23 cellular contexts compared by ENCODE assay signal in genomic region chr2:11179196-11179595, GRCh38. TPM values are rescaled to one million over a fixed set of nuclear protein-coding genes. Genes with fewer than 3 reads are reported as not detected.
DNase-seq lines count a peak whose midpoint lies in the region; ATAC-seq, FAIRE-seq and TF ChIP-seq lines count a peak whose summit lies in the region.
"Had no signal": no experiment of that assay in that cellular context is flagged by ENCODE, and none has a peak within 500 bp of the region (broad histone marks: within the 10 kb centered on the region; RNA-seq: fewer than 3 reads in every experiment).

No MANE protein-coding gene starts in this region.

- H3K27ac ChIP-seq in CD8-positive, alpha-beta T cell (ENCODE audit: low read depth, low read length) = no peak overlapping the region
- no peak overlapping the region for H3K27ac ChIP-seq in K562 (ENCODE audit: extremely low read depth, low read depth, low read length)
- H3K27ac ChIP-seq: BLaER1 had no signal

- H3K27me3 ChIP-seq in CD8-positive, alpha-beta T cell (ENCODE audit: insufficient read depth, low read length) = no peaks in the 10 kb centered on the region
- H3K27me3 ChIP-seq in K562 (ENCODE audit: control insufficient read depth in 2 of 2, insufficient read depth in 2 of 2, low read length in 2 of 2) = no peaks in the 10 kb centered on the region
- H3K27me3 ChIP-seq: BE2C, BLaER1 had no signal

- no peaks in the 10 kb centered on the region for H3K36me3 ChIP-seq in CD8-positive, alpha-beta T cell (ENCODE audit: insufficient read depth, low read length)
- H3K36me3 ChIP-seq in K562 (ENCODE audit: control insufficient read depth, insufficient read depth, low read length) = peaks cover 20% of the 10 kb centered on the region
- H3K36me3 ChIP-seq: BE2C had no signal

- peaks cover 7% of the 10 kb centered on the region for H3K4me1 ChIP-seq in CD8-positive, alpha-beta T cell (ENCODE audit: insufficient read depth, low read length)
- H3K4me1 ChIP-seq in K562 (replicated peaks in 1 of 2; ENCODE audit: control insufficient read depth in 2 of 2, insufficient read depth in 2 of 2, low read length in 2 of 2) = no peaks in the 10 kb centered on the region
- H3K4me1 ChIP-seq: Caco-2 had no signal

- H2AFZ ChIP-seq in K562 (ENCODE audit: low read depth, low read length) = no peak overlapping the region

- POLR2A ChIA-PET in CD8-positive, alpha-beta T cell (lab: Charles Lee) = no interaction called here
- POLR2A ChIA-PET in K562 (lab: Yijun Ruan, JAX) = no interaction called here

- no peak overlapping the region for H3K4me3 ChIP-seq in CD8-positive, alpha-beta T cell (ENCODE audit: low read depth, low read length)
- no peak overlapping the region for H3K4me3 ChIP-seq in K562
- H3K4me3 ChIP-seq: BLaER1, GM12878 had no signal

- no peak overlapping the region for H3K27ac Mint-ChIP-seq in activated CD4-positive, alpha-beta T cell treated with anti-CD3 and anti-CD28 coated beads, Interleukin-2, amount 10 ng/mL, durations not matched to agents 24 days and 14 days
- peak overlapping the region; percentile 20 for H3K27ac Mint-ChIP-seq in CD8-positive, alpha-beta T cell
- H3K27ac Mint-ChIP-seq: CD4-positive, CD25-positive, alpha-beta regulatory T cell had no signal

- H3K4me2 ChIP-seq in K562 (ENCODE audit: insufficient read depth, low read length) = no peak overlapping the region
- H3K4me2 ChIP-seq: BLaER1 had no signal

- H3K4me3 Mint-ChIP-seq in activated CD4-positive, alpha-beta T cell treated with anti-CD3 and anti-CD28 coated beads, Interleukin-2, amount 10 ng/mL, durations not matched to agents 24 days and 14 days = no peak overlapping the region
- H3K4me3 Mint-ChIP-seq in CD8-positive, alpha-beta T cell = no peak overlapping the region
- H3K4me3 Mint-ChIP-seq: CD14-positive monocyte; CD4-positive, alpha-beta memory T cell; CD4-positive, CD25-positive, alpha-beta regulatory T cell had no signal

- no peaks in the 10 kb centered on the region for H3K9me3 Mint-ChIP-seq in activated CD4-positive, alpha-beta T cell treated with anti-CD3 and anti-CD28 coated beads, Interleukin-2, amount 10 ng/mL, durations not matched to agents 24 days and 14 days
- no peaks in the 10 kb centered on the region for H3K9me3 Mint-ChIP-seq in CD8-positive, alpha-beta T cell
- H3K9me3 Mint-ChIP-seq: CD14-positive monocyte; CD4-positive, alpha-beta memory T cell; CD4-positive, CD25-positive, alpha-beta regulatory T cell had no signal

- peaks cover 11% of the 10 kb centered on the region for H3K4me1 Mint-ChIP-seq in activated CD4-positive, alpha-beta T cell treated with anti-CD3 and anti-CD28 coated beads, Interleukin-2, amount 10 ng/mL, durations not matched to agents 24 days and 14 days
- H3K4me1 Mint-ChIP-seq in CD8-positive, alpha-beta T cell (ENCODE audit: low read depth) = peaks cover 11% of the 10 kb centered on the region

- FAIRE-seq in K562 (lab: Jason Lieb, UNC) = no peak
- FAIRE-seq: A204.1, D721Med, GM12878, GM12892, GM18507 had no signal

- no TSS peak for BruUV-seq in K562 (replicated peaks; lab: Mats Ljungman, UMichigan)

- TF ChIP-seq POLR2A in K562 (conservative IDR thresholded peaks at IDR 0.05) = no peak

- no peak overlapping the region for H3K9ac ChIP-seq in K562 (ENCODE audit: insufficient read depth in 1 of 2, low read depth in 2 of 2, low read length in 2 of 2)
- H3K9ac ChIP-seq: BLaER1 had no signal

- peak; percentile 39 for DNase-seq in activated CD4-positive, alpha-beta T cell treated with anti-CD3 and anti-CD28 coated beads, Interleukin-2, amount 10 ng/mL, durations not matched to agents 24 days and 14 days
- DNase-seq in activated CD4-positive, alpha-beta T cell treated with anti-CD3 and anti-CD28 coated beads, Interleukin-2, amount 50 U/mL, for 48 hours = no peak
- no peak for DNase-seq in CD8-positive, alpha-beta T cell
- DNase-seq in K562 (ENCODE audit: extremely low read depth in 1 of 4, low spot score in 3 of 4) (no peak), GM10266 (ENCODE audit: extremely low spot score) (no peak)
- DNase-seq: 8988T; ACHN; BE2C; C1 segment of cervical spinal cord; Caco-2; Calu3; CD4-positive, alpha-beta memory T cell; CD4-positive, CD25-positive, alpha-beta regulatory T cell; DMS79 treated with DMSO at 0.1 percent for 48 hours; GF-D8 had no signal

- CTCF ChIA-PET in CD8-positive, alpha-beta T cell (lab: Charles Lee) = no interaction called here
- CTCF ChIA-PET in K562 (lab: Yijun Ruan, JAX; ENCODE audit: low intra/inter-chr PET ratio) = no interaction called here

- 92% methylated on average over 4 of the region's 4 CpGs for WGBS in K562 (ENCODE audit: insufficient coverage, low coverage, missing lambda C conversion rate)

- peaks cover 10% of the 10 kb centered on the region for H3K36me3 Mint-ChIP-seq in activated CD4-positive, alpha-beta T cell treated with anti-CD3 and anti-CD28 coated beads, Interleukin-2, amount 10 ng/mL, durations not matched to agents 24 days and 14 days (ENCODE audit: low read depth)
- peaks cover 28% of the 10 kb centered on the region for H3K36me3 Mint-ChIP-seq in CD8-positive, alpha-beta T cell

- H3K9me3 ChIP-seq in CD8-positive, alpha-beta T cell (ENCODE audit: low read length) = no peaks in the 10 kb centered on the region
- no peaks in the 10 kb centered on the region for H3K9me3 ChIP-seq in K562 (replicated peaks; ENCODE audit: control insufficient read depth, insufficient read depth, low read depth, low read length)
- H3K9me3 ChIP-seq: BE2C, BLaER1, Caco-2 had no signal

- no peaks in the 10 kb centered on the region for H4K20me1 ChIP-seq in K562 (replicated peaks; ENCODE audit: control insufficient read depth, insufficient read depth, low read length)
- H4K20me1 ChIP-seq: BLaER1 had no signal

- TF ChIP-seq RAD21 in K562 (CRISPR knock-in tag; conservative IDR thresholded peaks at IDR 0.05 in 1 of 2, IDR thresholded peaks at IDR 0.05 in 1 of 2) = no peak

- in situ Hi-C loops in K562 (cut with MboI) = no loop called here

- intact Hi-C loops in activated CD4-positive, alpha-beta T cell treated with anti-CD3 and anti-CD28 coated beads, Interleukin-2, amount 10 ng/mL, durations not matched to agents 24 days and 14 days (cut with micrococcal nuclease) = no loop called here
- intact Hi-C loops in CD8-positive, alpha-beta T cell (cut with DNase I, micrococcal nuclease) = no loop called here
- intact Hi-C loops in K562 (cut with micrococcal nuclease) = no loop called here

- TF ChIP-seq CTCF in CD8-positive, alpha-beta T cell (IDR thresholded peaks at IDR 0.05) = no peak
- TF ChIP-seq CTCF in K562 (IDR thresholded peaks at IDR 0.05 in 2 of 3, conservative IDR thresholded peaks at IDR 0.05 in 1 of 3; ENCODE audit: insufficient read depth in 2 of 3, low read depth in 1 of 3, low read length in 3 of 3) (no peak), GM10266 (IDR thresholded peaks at IDR 0.05; ENCODE audit: control insufficient read depth, insufficient read depth, low read depth, missing control alignments) (no peak)

- H3K79me2 ChIP-seq in K562 (ENCODE audit: control insufficient read depth, insufficient read depth, low read length) = no peaks in the 10 kb centered on the region

- no peak for ATAC-seq in CD8-positive, alpha-beta T cell
- no peak for ATAC-seq in K562
- no peak for ATAC-seq in HG02642 (IDR thresholded peaks at IDR 0.05; ENCODE audit: poor library complexity, unreplicated experiment)
- ATAC-seq: GM12878 had no signal

- no peaks in the 10 kb centered on the region for H3K9me1 ChIP-seq in K562 (ENCODE audit: control insufficient read depth, insufficient read depth, low read length)

- no peak for TF ChIP-seq EP300 in K562 (IDR thresholded peaks at IDR 0.05; ENCODE audit: low read length)

- no peaks in the 10 kb centered on the region for H3K27me3 Mint-ChIP-seq in activated CD4-positive, alpha-beta T cell treated with anti-CD3 and anti-CD28 coated beads, Interleukin-2, amount 10 ng/mL, durations not matched to agents 24 days and 14 days
- H3K27me3 Mint-ChIP-seq in CD8-positive, alpha-beta T cell (ENCODE audit: low read depth) = no peaks in the 10 kb centered on the region
- H3K27me3 Mint-ChIP-seq: CD4-positive, alpha-beta memory T cell; CD4-positive, CD25-positive, alpha-beta regulatory T cell had no signal

TF ChIP-seq in K562, 482 proteins besides CTCF, POLR2A, EP300 and RAD21:
- TF ChIP-seq NR2C2 (CRISPR knock-in tag; IDR thresholded peaks at IDR 0.05) = no peak
- no peak for TF ChIP-seq NR2C2 (tag; IDR thresholded peaks at IDR 0.05)
- no peak for TF ChIP-seq ZNF140 (CRISPR knock-in tag; IDR thresholded peaks at IDR 0.05)
- TF ChIP-seq PHB (CRISPR knock-in tag; IDR thresholded peaks at IDR 0.05) = no peak
- TF ChIP-seq MEIS2 (IDR thresholded peaks at IDR 0.05; ENCODE audit: partially characterized antibody) = peak; percentile 2
- TF ChIP-seq XRCC3 (IDR thresholded peaks at IDR 0.05) = no peak
- no peak for TF ChIP-seq KDM5B (IDR thresholded peaks at IDR 0.05; ENCODE audit: insufficient replicate concordance, low read depth, low read length)
- no peak for TF ChIP-seq TFAM (CRISPR knock-in tag; conservative IDR thresholded peaks at IDR 0.05)
- no peak for TF ChIP-seq BRD9 (IDR thresholded peaks at IDR 0.05; ENCODE audit: low read depth, partially characterized antibody)

RNA-seq across cellular contexts. Expression of gene SLC66A3, which starts 23.9 kb away (rescaled TPM):
- 7.6 and 10.4 TPM in 2 replicates for total RNA-seq in activated CD4-positive, alpha-beta T cell treated with anti-CD3 and anti-CD28 coated beads, Interleukin-2, amount 10 ng/mL, durations not matched to agents 24 days and 14 days
- total RNA-seq in CD8-positive, alpha-beta T cell = 1 to 10 TPM; 4.8 to 5.5 TPM
- total RNA-seq in K562 (2011; cell fraction: chromatin; rRNA removed; ENCODE audit: low replicate concordance) = 12.5 and 29.6 TPM in 2 replicates
- total RNA-seq in K562 (2011; cell fraction: nucleolus; rRNA removed) = 17.5 and 21.2 TPM in 2 replicates
- 21.6 and 24.4 TPM in 2 replicates for total RNA-seq in K562 (2011; cell fraction: nucleoplasm; rRNA removed)
- total RNA-seq in K562 (2014; rRNA removed) (8.0 and 15.7 TPM in 2 replicates), K562 (2014; rRNA removed; fragmentation: Illumina TruSeq; extraction: Trizol) (9.1 and 9.8 TPM in 2 replicates), K562 (2015; rRNA removed; fragmentation: Illumina TruSeq; extraction: Trizol) (6.6 and 7.6 TPM in 2 replicates), K562 (2021) (7.4 and 8.2 TPM in 2 replicates)
- polyA plus RNA-seq in K562 (2011; rRNA removed) (29.9 and 30.0 TPM in 2 replicates), K562 (2014; fragmentation: Illumina TruSeq; extraction: Trizol) (10.0 and 11.2 TPM in 2 replicates), K562 (2014; fragmentation: Nextera tagmentation; extraction: Ambion mirVana) (1 to 10 TPM; 2.8 to 3.0 TPM), K562 (2014; rRNA removed) (13.9 and 15.2 TPM in 2 replicates)
- 30.8 and 50.1 TPM in 2 replicates for polyA plus RNA-seq in K562 (2011; cell fraction: cytosol; rRNA removed)
- polyA plus RNA-seq in K562 (2011; cell fraction: nucleus; rRNA removed) = 12.1 and 16.7 TPM in 2 replicates
- polyA plus RNA-seq in K562 (2012) = 8.3 and 13.0 TPM in 2 replicates
- polyA minus RNA-seq in K562 (2011; rRNA and poly(A)+ RNA removed) = 14.2 and 19.1 TPM in 2 replicates
- 8.8 and 13.7 TPM in 2 replicates for polyA minus RNA-seq in K562 (2011; cell fraction: cytosol; rRNA and poly(A)+ RNA removed)
- polyA minus RNA-seq in K562 (2011; cell fraction: nucleus; rRNA and poly(A)+ RNA removed) = 6.9 and 10.1 TPM in 2 replicates
